ENCODE assay signal across 16 cellular contexts in genomic region chr2:217801115-217801531, GRCh38.
DNase-seq lines count a peak whose midpoint lies in the region; ATAC-seq and TF ChIP-seq lines count a peak whose summit lies in the region.
"Had no signal": no experiment of that assay in that cellular context is flagged by ENCODE, and none has a peak within 500 bp of the region (broad histone marks: within the 10 kb centered on the region; RNA-seq: fewer than 3 reads in every experiment).

No MANE protein-coding gene starts in this region.

- intact Hi-C loops in Right ventricle myocardium superior (cut with DNase I) = no loop called here
- intact Hi-C loops in left cardiac atrium (cut with DNase I) = no loop called here
- intact Hi-C loops in uterus (cut with DNase I; ENCODE audit: low total_unique reads) = no loop called here

- TF ChIP-seq CTCF in right atrium auricular region (IDR thresholded peaks at IDR 0.05) (peak in 1 of 2 donors; percentile 27), omental fat pad (IDR thresholded peaks at IDR 0.05) (no peak), uterus (IDR thresholded peaks at IDR 0.05) (no peak)

- H3K4me1 ChIP-seq in right atrium auricular region (peaks cover 0 to 58% of the 10 kb centered on the region in 2 donors), uterus (peaks cover 0 to 6% of the 10 kb centered on the region in 2 donors)
- H3K4me1 ChIP-seq: Caco-2, prostate gland had no signal

- peak; percentile 51 for DNase-seq in Right ventricle myocardium superior
- DNase-seq in left cardiac atrium = no peak
- peak; percentile 58 for DNase-seq in right atrium auricular region (ENCODE audit: low spot score)
- DNase-seq in omental fat pad (ENCODE audit: low spot score) = peak; percentile 14
- peak; percentile 20 for DNase-seq in uterus
- no peak for DNase-seq in DMS53 (lab: John Stamatoyannopoulos, UW)
- DNase-seq in NCI-H2171 (lab: John Stamatoyannopoulos, UW) = no peak
- DNase-seq: activated gamma-delta T cell treated with Interleukin-2 at 50 U/mL for 16 hours; effector memory CD4-positive, alpha-beta T cell; NCI-H1048; stimulated activated CD4-positive, alpha-beta T cell treated with anti-CD3 and anti-CD28 coated beads, Interleukin-2, amount 100 ng/mL, for 48 hours had no signal

- ATAC-seq in Right ventricle myocardium superior (ENCODE audit: poor library complexity) = no peak
- no peak for ATAC-seq in left cardiac atrium
- no peak for ATAC-seq in omental fat pad (ENCODE audit: low FRiP score)
- ATAC-seq in HG03442 (IDR thresholded peaks at IDR 0.05; ENCODE audit: unreplicated experiment) = no peak

- H3K27me3 ChIP-seq in right atrium auricular region (no peaks in the 10 kb centered on the region), uterus (no peaks in the 10 kb centered on the region)
- H3K27me3 ChIP-seq: vagina had no signal

- no peak for TF ChIP-seq POLR2A in uterus (IDR thresholded peaks at IDR 0.05)

- H3K9me3 ChIP-seq in right atrium auricular region = no peaks in the 10 kb centered on the region
- no peaks in the 10 kb centered on the region for H3K9me3 ChIP-seq in uterus
- H3K9me3 ChIP-seq: Caco-2, prostate gland, vagina had no signal

- H3K27ac ChIP-seq in right atrium auricular region = peak overlapping the region in 1 of 2 donors; percentile 19
- peak overlapping the region; percentile 2 to 15 for H3K27ac ChIP-seq in uterus
- H3K27ac ChIP-seq: SK-N-MC, vagina had no signal

- H3K36me3 ChIP-seq in right atrium auricular region = peaks cover 69% of the 10 kb centered on the region
- H3K36me3 ChIP-seq in uterus = no peaks in the 10 kb centered on the region
- H3K36me3 ChIP-seq: prostate gland had no signal

- H3K4me3 ChIP-seq in right atrium auricular region = no peak overlapping the region
- no peak overlapping the region for H3K4me3 ChIP-seq in uterus
- H3K4me3 ChIP-seq: prostate gland, SK-N-MC, vagina had no signal

Comparison
In these comparisons a context has a peak if more than half of its experiments do, and no peak if none do; other contexts are left out.
1. DNase-seq: peak in Right ventricle myocardium superior (single experiment), right atrium auricular region (single experiment), omental fat pad (single experiment) and uterus (2 of 2); none in left cardiac atrium (single experiment), DMS53 (single experiment) and NCI-H2171 (single experiment).